ENCODE assay signal across 23 cellular contexts in genomic region chr3:151117044-151117443, GRCh38. TPM values are rescaled to one million over a fixed set of nuclear protein-coding genes. Genes with fewer than 3 reads are reported as not detected.
"Had no signal": no experiment of that assay in that cellular context is flagged by ENCODE, and none has a peak within 500 bp of the region (broad histone marks: within the 10 kb centered on the region; RNA-seq: fewer than 3 reads in every experiment).

No MANE protein-coding gene starts in this region.

- H3K36me3 ChIP-seq: esophagus squamous epithelium, gastrocnemius medialis, left ventricle myocardium inferior, sigmoid colon, transverse colon had no signal

- H3K27ac Mint-ChIP-seq: activated CD4-positive, alpha-beta T cell treated with anti-CD3 and anti-CD28 coated beads, Interleukin-2, amount 10 ng/mL, durations not matched to agents 7 days and 5 days; activated CD8-positive, alpha-beta T cell treated with anti-CD3 and anti-CD28 coated beads, Interleukin-2, amount 10 ng/mL, durations not matched to agents 7 days and 5 days; activated naive CD4-positive, alpha-beta T cell treated with anti-CD3 and anti-CD28 coated beads, Interleukin-2, amount 50 U/mL, for 72 hours; activated T-helper 17 cell treated with anti-CD3 and anti-CD28 coated beads, Interleukin-2, amount 50 U/mL, for 72 hours; brain; naive thymus-derived CD4-positive, alpha-beta T cell; progenitor cell of endocrine pancreas; stimulated activated memory B cell treated with anti-CD40 and anti-IgM and Interleukin-4, amounts not matched to agents 10 μg/mL and 1 μg/mL and 100 μg/mL, for 72 hours had no signal

- H3K4me2 ChIP-seq: smooth muscle cell had no signal

- H3K9me3 Mint-ChIP-seq: activated CD4-positive, alpha-beta T cell treated with anti-CD3 and anti-CD28 coated beads, Interleukin-2, amount 10 ng/mL, durations not matched to agents 7 days and 5 days; activated naive CD4-positive, alpha-beta T cell treated with anti-CD3 and anti-CD28 coated beads, Interleukin-2, amount 50 U/mL, for 72 hours; activated T-helper 17 cell treated with anti-CD3 and anti-CD28 coated beads, Interleukin-2, amount 50 U/mL, for 72 hours; brain; naive thymus-derived CD4-positive, alpha-beta T cell; stimulated activated memory B cell treated with anti-CD40 and anti-IgM and Interleukin-4, amounts not matched to agents 10 μg/mL and 1 μg/mL and 100 μg/mL, for 72 hours had no signal

- H3K4me3 ChIP-seq: esophagus squamous epithelium, gastrocnemius medialis, left ventricle myocardium inferior, sigmoid colon, smooth muscle cell, transverse colon had no signal

- H3K9me3 ChIP-seq: esophagus squamous epithelium, gastrocnemius medialis, left ventricle myocardium inferior, sigmoid colon, transverse colon had no signal

- H3K36me3 Mint-ChIP-seq: activated naive CD4-positive, alpha-beta T cell treated with anti-CD3 and anti-CD28 coated beads, Interleukin-2, amount 50 U/mL, for 72 hours; naive thymus-derived CD4-positive, alpha-beta T cell; stimulated activated memory B cell treated with anti-CD40 and anti-IgM and Interleukin-4, amounts not matched to agents 10 μg/mL and 1 μg/mL and 100 μg/mL, for 72 hours had no signal

- H3K27ac ChIP-seq: esophagus squamous epithelium, gastrocnemius medialis, left ventricle myocardium inferior, sigmoid colon, transverse colon had no signal

- ATAC-seq: activated CD8-positive, alpha-beta T cell treated with anti-CD3 and anti-CD28 coated beads, Interleukin-2, amount 10 ng/mL, durations not matched to agents 7 days and 5 days; activated naive CD4-positive, alpha-beta T cell treated with anti-CD3 and anti-CD28 coated beads, Interleukin-2, amount 50 U/mL, for 72 hours; activated T-helper 17 cell treated with anti-CD3 and anti-CD28 coated beads, Interleukin-2, amount 50 U/mL, for 72 hours; gastrocnemius medialis; naive thymus-derived CD4-positive, alpha-beta T cell; stimulated activated memory B cell treated with anti-CD40 and anti-IgM and Interleukin-4, amounts not matched to agents 10 μg/mL and 1 μg/mL and 100 μg/mL, for 72 hours had no signal

- H3K4me3 Mint-ChIP-seq: activated CD4-positive, alpha-beta T cell treated with anti-CD3 and anti-CD28 coated beads, Interleukin-2, amount 10 ng/mL, durations not matched to agents 7 days and 5 days; activated CD8-positive, alpha-beta T cell treated with anti-CD3 and anti-CD28 coated beads, Interleukin-2, amount 10 ng/mL, durations not matched to agents 7 days and 5 days; activated T-helper 17 cell treated with anti-CD3 and anti-CD28 coated beads, Interleukin-2, amount 50 U/mL, for 72 hours; brain; naive thymus-derived CD4-positive, alpha-beta T cell; stimulated activated memory B cell treated with anti-CD40 and anti-IgM and Interleukin-4, amounts not matched to agents 10 μg/mL and 1 μg/mL and 100 μg/mL, for 72 hours had no signal

- H3K4me1 Mint-ChIP-seq: activated CD4-positive, alpha-beta T cell treated with anti-CD3 and anti-CD28 coated beads, Interleukin-2, amount 10 ng/mL, durations not matched to agents 7 days and 5 days; activated T-helper 17 cell treated with anti-CD3 and anti-CD28 coated beads, Interleukin-2, amount 50 U/mL, for 72 hours; stimulated activated memory B cell treated with anti-CD40 and anti-IgM and Interleukin-4, amounts not matched to agents 10 μg/mL and 1 μg/mL and 100 μg/mL, for 72 hours had no signal

- H3K4me1 ChIP-seq: esophagus squamous epithelium, gastrocnemius medialis, left ventricle myocardium inferior, sigmoid colon, transverse colon had no signal

- DNase-seq: activated CD4-positive, alpha-beta T cell treated with anti-CD3 and anti-CD28 coated beads, Interleukin-2, amount 10 ng/mL, durations not matched to agents 7 days and 5 days; activated CD8-positive, alpha-beta T cell treated with anti-CD3 and anti-CD28 coated beads, Interleukin-2, amount 10 ng/mL, durations not matched to agents 7 days and 5 days; activated T-cell treated with anti-CD3 and anti-CD28 coated beads, Interleukin-2, amount 50 U/mL, for 1 hour; aorta; dermis blood vessel endothelial cell; effector CD8-positive, alpha-beta T cell; esophagus squamous epithelium; gastrocnemius medialis; hypothalamus; left ventricle myocardium inferior; naive thymus-derived CD4-positive, alpha-beta T cell; retina; sigmoid colon; stimulated activated CD4-positive, alpha-beta T cell treated with anti-CD3 and anti-CD28 coated beads, Interleukin-15, amount 100 ng/mL, for 24 hours; T-helper 9 cell; transverse colon had no signal

- H3K27me3 ChIP-seq: esophagus squamous epithelium, gastrocnemius medialis, sigmoid colon, transverse colon had no signal

- H3K27me3 Mint-ChIP-seq: brain; progenitor cell of endocrine pancreas; stimulated activated memory B cell treated with anti-CD40 and anti-IgM and Interleukin-4, amounts not matched to agents 10 μg/mL and 1 μg/mL and 100 μg/mL, for 72 hours had no signal

RNA-seq across cellular contexts. Expression of gene MED12L, which starts 31.6 kb away (rescaled TPM):
- total RNA-seq: lung microvascular endothelial cell had no signal
- polyA plus RNA-seq: aorta; naive thymus-derived CD4-positive, alpha-beta T cell had no signal
